1 cellular context compared by ENCODE assay signal in the genomic region with DNA sequence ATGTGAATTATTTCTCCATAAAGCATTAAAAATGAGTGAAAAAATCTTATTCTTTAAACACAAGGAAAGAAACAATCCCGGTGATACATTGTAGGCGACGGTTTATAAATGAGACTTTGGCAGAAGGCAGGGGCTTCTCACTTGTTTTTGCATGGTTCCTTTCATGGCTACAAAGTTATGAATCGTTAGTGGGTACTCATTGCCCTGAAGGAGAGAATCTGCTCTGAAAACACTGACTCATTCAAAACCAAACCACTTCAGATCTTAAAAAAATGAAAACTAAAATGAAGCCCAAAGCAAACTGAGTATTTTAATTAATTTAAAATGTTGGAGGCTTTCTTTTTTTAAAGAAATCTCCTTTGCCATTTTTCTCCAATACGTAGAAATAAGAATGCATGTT.
TF ChIP-seq lines count a peak whose summit lies in the region.

No MANE protein-coding gene starts in this region.

TF ChIP-seq in WTC11, 78 proteins besides CTCF, POLR2A, EP300 and RAD21 (continued from another document):
- TF ChIP-seq, protein P1, sequence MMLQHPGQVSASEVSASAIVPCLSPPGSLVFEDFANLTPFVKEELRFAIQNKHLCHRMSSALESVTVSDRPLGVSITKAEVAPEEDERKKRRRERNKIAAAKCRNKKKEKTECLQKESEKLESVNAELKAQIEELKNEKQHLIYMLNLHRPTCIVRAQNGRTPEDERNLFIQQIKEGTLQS (CRISPR knock-in tag; conservative IDR thresholded peaks at IDR 0.05), result no peak
- TF ChIP-seq CREB1 (CRISPR knock-in tag; IDR thresholded peaks at IDR 0.05), result no peak
